Comparison of ENCODE assay signal across 8 cellular contexts in the genomic region with DNA sequence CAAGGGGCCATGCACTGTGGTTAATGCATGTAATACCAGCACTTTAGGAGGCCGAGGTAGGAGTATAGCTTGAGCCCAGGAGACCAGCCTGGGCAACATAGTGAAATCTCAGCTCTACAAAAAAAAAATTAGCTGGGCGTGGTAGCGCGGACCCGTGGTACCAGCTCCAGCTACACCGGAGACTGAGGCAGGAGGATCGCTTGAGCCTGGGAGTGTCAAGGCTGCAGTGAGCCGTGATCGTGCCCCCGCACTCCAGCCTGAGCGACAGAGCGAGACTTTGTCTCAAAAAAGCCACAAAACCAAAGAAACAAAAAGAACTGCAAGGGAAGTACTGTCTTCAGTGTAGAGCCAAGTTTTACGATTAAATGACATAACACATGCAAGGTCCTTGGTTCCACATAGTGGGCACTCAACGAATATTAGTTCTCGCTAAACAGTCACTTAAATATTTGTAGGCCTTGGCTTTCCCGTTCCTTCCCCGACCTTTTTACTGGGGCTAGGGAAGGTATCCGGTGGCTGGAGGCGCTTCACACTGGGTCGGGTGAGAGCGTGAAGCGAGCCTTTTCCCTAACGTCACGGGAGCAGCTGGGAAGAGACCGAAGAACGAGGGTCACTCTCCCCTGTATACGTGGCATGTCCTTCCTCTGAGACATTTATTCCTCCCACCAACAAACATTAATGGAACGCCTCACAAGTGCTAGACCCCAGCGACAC. TPM values are rescaled to one million over a fixed set of nuclear protein-coding genes. Genes with fewer than 3 reads are reported as not detected.
A peak's percentile ranks its signal among the peaks of the same experiment; 100 is the strongest.
DNase-seq lines count a peak whose midpoint lies in the region; ATAC-seq and TF ChIP-seq lines count a peak whose summit lies in the region.

No MANE protein-coding gene starts in this region.

- H3K36me3 ChIP-seq in KMS-11 (ENCODE audit: insufficient read depth) (no peaks in the 10 kb centered on the region), skeletal muscle satellite cell (ENCODE audit: insufficient read depth, low read length) (no peaks in the 10 kb centered on the region)

- peak overlapping the region; percentile 75 for H3K27ac ChIP-seq in KMS-11

- peaks cover 21% of the 10 kb centered on the region for H4K20me1 ChIP-seq in KMS-11 (ENCODE audit: insufficient read depth)

- no peak for TF ChIP-seq CTCF in GM10266 (IDR thresholded peaks at IDR 0.05; ENCODE audit: control insufficient read depth, insufficient read depth, low read depth, missing control alignments)
- no peak for TF ChIP-seq CTCF in KMS-11 (conservative IDR thresholded peaks at IDR 0.05; ENCODE audit: low read depth, low read length)

- H3K79me2 ChIP-seq in KMS-11 (ENCODE audit: insufficient read depth, low read depth): peaks cover 40% of the 10 kb centered on the region

- H3K4me2 ChIP-seq in KMS-11 (peak overlapping the region; percentile 78), skeletal muscle satellite cell (ENCODE audit: low read length) (peak overlapping the region; percentile 91)

- H3K4me1 ChIP-seq in KMS-11 (ENCODE audit: low read depth, poor library complexity, severe bottlenecking): peaks cover 27% of the 10 kb centered on the region
- H3K4me1 ChIP-seq in skeletal muscle satellite cell (ENCODE audit: control insufficient read depth, insufficient read depth, low read length): peaks cover 40% of the 10 kb centered on the region

- peaks cover 3% of the 10 kb centered on the region for H3K27me3 Mint-ChIP-seq in activated naive CD8-positive, alpha-beta T cell treated with anti-CD3 and anti-CD28 coated beads for 36 hours

- intact Hi-C loops in left ventricle myocardium superior (cut with micrococcal nuclease): no loop called here

- H3K9ac ChIP-seq in KMS-11 (peak overlapping the region; percentile 94), skeletal muscle satellite cell (ENCODE audit: low read depth, low read length) (peak overlapping the region; percentile 94)

- H3K27me3 ChIP-seq in KMS-11 (ENCODE audit: insufficient read depth, low read depth) (no peaks in the 10 kb centered on the region), skeletal muscle satellite cell (ENCODE audit: control insufficient read depth, insufficient read depth, low read length) (no peaks in the 10 kb centered on the region)

- H3K27ac Mint-ChIP-seq in activated naive CD8-positive, alpha-beta T cell treated with anti-CD3 and anti-CD28 coated beads for 36 hours: peak overlapping the region; percentile 91

- H3K4me3 ChIP-seq in KMS-11 (IDR thresholded peaks at IDR 0.05; ENCODE audit: insufficient read depth, low read depth, low read length) (no peak overlapping the region), skeletal muscle satellite cell (ENCODE audit: low read length) (peak overlapping the region; percentile 93)

- no peaks in the 10 kb centered on the region for H3K9me3 Mint-ChIP-seq in activated naive CD8-positive, alpha-beta T cell treated with anti-CD3 and anti-CD28 coated beads for 36 hours

- peak overlapping the region; percentile 98 for H3K4me3 Mint-ChIP-seq in activated naive CD8-positive, alpha-beta T cell treated with anti-CD3 and anti-CD28 coated beads for 36 hours

- H3K4me1 Mint-ChIP-seq in activated naive CD8-positive, alpha-beta T cell treated with anti-CD3 and anti-CD28 coated beads for 36 hours: peaks cover 21% of the 10 kb centered on the region

- H3K36me3 Mint-ChIP-seq in activated naive CD8-positive, alpha-beta T cell treated with anti-CD3 and anti-CD28 coated beads for 36 hours: peaks cover 34% of the 10 kb centered on the region

- DNase-seq in GM10266 (ENCODE audit: extremely low spot score) (peak; percentile 21), left ventricle myocardium superior (no peak), kidney glomerular epithelial cell (lab: John Stamatoyannopoulos, UW) (no peak)
- peak; percentile 26 for DNase-seq in activated naive CD8-positive, alpha-beta T cell treated with anti-CD3 and anti-CD28 coated beads for 36 hours

- ATAC-seq in left ventricle myocardium superior: peak; percentile 24
- ATAC-seq in GM21723 (IDR thresholded peaks at IDR 0.05; ENCODE audit: unreplicated experiment): no peak
- no peak for ATAC-seq in GM18909 (IDR thresholded peaks at IDR 0.05; ENCODE audit: poor library complexity, unreplicated experiment)

- H3K9me3 ChIP-seq in skeletal muscle satellite cell (replicated peaks; ENCODE audit: low read length): no peaks in the 10 kb centered on the region

- H2AFZ ChIP-seq in KMS-11 (ENCODE audit: low read depth): peak overlapping the region; percentile 89

RNA-seq across cellular contexts. Expression of gene SND1, which starts 1.0 kb away (rescaled TPM):
- total RNA-seq in activated naive CD8-positive, alpha-beta T cell treated with anti-CD3 and anti-CD28 coated beads for 36 hours: 100 to 1,000 TPM; 192 to 201 TPM
- total RNA-seq in left ventricle myocardium superior: 92.3 TPM
- 222 and 250 TPM in 2 replicates for total RNA-seq in skeletal muscle satellite cell (2012; rRNA removed)

RNA-seq across cellular contexts. Expression of gene PAX4, which starts 33.1 kb away (rescaled TPM):
- not detected for total RNA-seq in activated naive CD8-positive, alpha-beta T cell treated with anti-CD3 and anti-CD28 coated beads for 36 hours
- total RNA-seq in left ventricle myocardium superior: not detected
- not detected in 2 replicates for total RNA-seq in skeletal muscle satellite cell (2012; rRNA removed)

RNA-seq across cellular contexts. Expression of gene FSCN3, which starts 57.5 kb away (rescaled TPM):
- total RNA-seq in activated naive CD8-positive, alpha-beta T cell treated with anti-CD3 and anti-CD28 coated beads for 36 hours: 1 to 10 TPM in 1 of 2 experiments, under 1 TPM in 1; 0.91 to 1.0 TPM
- total RNA-seq in left ventricle myocardium superior: not detected
- total RNA-seq in skeletal muscle satellite cell (2012; rRNA removed): 0.66 and 2.8 TPM in 2 replicates

Comparison
In these comparisons a context has a peak if more than half of its experiments do, and no peak if none do; other contexts are left out.
1. DNase-seq: peak in GM10266 (single experiment) and activated naive CD8-positive, alpha-beta T cell treated with anti-CD3 and anti-CD28 coated beads for 36 hours (single experiment); none in left ventricle myocardium superior (single experiment) and kidney glomerular epithelial cell (single experiment).